1 cellular context compared by ENCODE assay signal in the genomic region with DNA sequence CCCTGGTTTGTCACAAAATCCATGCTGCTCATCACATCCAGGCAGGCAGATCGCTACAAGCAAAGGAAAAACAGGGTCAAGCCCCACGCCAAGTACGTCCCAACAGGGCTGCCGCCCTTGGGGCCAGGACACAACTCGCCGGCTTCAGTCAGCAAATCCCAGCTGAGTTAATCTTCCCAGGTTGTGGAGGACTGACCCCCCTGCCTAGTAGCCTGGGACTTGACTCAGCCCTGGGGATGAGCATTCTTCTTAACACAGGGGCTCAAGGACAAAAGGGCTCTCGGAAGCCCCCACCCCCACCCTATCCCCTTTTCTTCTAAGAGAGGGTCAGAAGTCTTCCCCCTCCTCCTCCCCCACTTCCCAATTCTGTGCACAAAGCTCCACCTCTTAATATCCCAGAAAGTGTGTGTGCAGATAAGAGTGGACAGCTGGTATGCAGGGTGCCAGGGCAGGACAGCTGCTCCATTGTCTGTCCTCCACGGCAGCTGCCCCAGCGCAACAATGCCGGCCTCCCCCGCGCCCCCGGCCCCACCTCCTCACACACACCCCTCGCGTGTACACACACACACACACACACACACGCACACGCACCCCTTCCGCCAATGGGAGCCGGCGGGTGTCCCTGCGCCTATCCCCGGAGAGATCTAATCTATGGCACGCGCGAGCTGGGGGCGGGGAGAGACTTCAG.
TF ChIP-seq lines count a peak whose summit lies in the region.

No MANE protein-coding gene starts in this region.

TF ChIP-seq in SK-N-SH treated with all-trans-retinoic acid at 6 μM for 48 hours, 23 proteins besides CTCF, POLR2A, EP300 and RAD21 (continued from another document):
- TF ChIP-seq, protein P1, sequence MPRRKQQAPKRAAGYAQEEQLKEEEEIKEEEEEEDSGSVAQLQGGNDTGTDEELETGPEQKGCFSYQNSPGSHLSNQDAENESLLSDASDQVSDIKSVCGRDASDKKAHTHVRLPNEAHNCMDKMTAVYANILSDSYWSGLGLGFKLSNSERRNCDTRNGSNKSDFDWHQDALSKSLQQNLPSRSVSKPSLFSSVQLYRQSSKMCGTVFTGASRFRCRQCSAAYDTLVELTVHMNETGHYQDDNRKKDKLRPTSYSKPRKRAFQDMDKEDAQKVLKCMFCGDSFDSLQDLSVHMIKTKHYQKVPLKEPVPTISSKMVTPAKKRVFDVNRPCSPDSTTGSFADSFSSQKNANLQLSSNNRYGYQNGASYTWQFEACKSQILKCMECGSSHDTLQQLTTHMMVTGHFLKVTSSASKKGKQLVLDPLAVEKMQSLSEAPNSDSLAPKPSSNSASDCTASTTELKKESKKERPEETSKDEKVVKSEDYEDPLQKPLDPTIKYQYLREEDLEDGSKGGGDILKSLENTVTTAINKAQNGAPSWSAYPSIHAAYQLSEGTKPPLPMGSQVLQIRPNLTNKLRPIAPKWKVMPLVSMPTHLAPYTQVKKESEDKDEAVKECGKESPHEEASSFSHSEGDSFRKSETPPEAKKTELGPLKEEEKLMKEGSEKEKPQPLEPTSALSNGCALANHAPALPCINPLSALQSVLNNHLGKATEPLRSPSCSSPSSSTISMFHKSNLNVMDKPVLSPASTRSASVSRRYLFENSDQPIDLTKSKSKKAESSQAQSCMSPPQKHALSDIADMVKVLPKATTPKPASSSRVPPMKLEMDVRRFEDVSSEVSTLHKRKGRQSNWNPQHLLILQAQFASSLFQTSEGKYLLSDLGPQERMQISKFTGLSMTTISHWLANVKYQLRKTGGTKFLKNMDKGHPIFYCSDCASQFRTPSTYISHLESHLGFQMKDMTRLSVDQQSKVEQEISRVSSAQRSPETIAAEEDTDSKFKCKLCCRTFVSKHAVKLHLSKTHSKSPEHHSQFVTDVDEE (CRISPR knock-in tag; IDR thresholded peaks at IDR 0.05) = no peak
